ENCODE assay signal across 8 cellular contexts in genomic region chr17:41579484-41580243, GRCh38. TPM values are rescaled to one million over a fixed set of nuclear protein-coding genes. Genes with fewer than 3 reads are reported as not detected.
A peak's percentile ranks its signal among the peaks of the same experiment; 100 is the strongest.
DNase-seq lines count a peak whose midpoint lies in the region; ATAC-seq and TF ChIP-seq lines count a peak whose summit lies in the region.

No MANE protein-coding gene starts in this region.

- no peaks in the 10 kb centered on the region for H3K9me3 Mint-ChIP-seq in HFFc6
- H3K9me3 Mint-ChIP-seq in memory B cell, result no peaks in the 10 kb centered on the region

- H3K36me3 Mint-ChIP-seq in HFFc6 (ENCODE audit: low read depth) (no peaks in the 10 kb centered on the region), memory B cell (no peaks in the 10 kb centered on the region)

- peak; percentile 46 for ATAC-seq in memory B cell (ENCODE audit: low read depth)
- ATAC-seq in HG03521 (IDR thresholded peaks at IDR 0.05; ENCODE audit: unreplicated experiment), result no peak

- no peak overlapping the region for H3K4me3 Mint-ChIP-seq in HFFc6
- no peak overlapping the region for H3K4me3 Mint-ChIP-seq in memory B cell

- peak; percentile 82 for TF ChIP-seq CTCF in HFFc6 (IDR thresholded peaks at IDR 0.05)

- DNase-seq in CMK (ENCODE audit: low read depth) (peak; percentile 46), HFFc6 (peak; percentile 33), NCI-H526 (lab: John Stamatoyannopoulos, UW) (peak; percentile 76 to 93), memory B cell (ENCODE audit: low spot score in 2 of 2) (peak; percentile 15 to 21)
- DNase-seq in activated CD4-positive, alpha-beta T cell treated with anti-CD3 and anti-CD28 coated beads, Interleukin-2, amount 50 U/mL, for 24 hours (ENCODE audit: low read depth in 1 of 2, low spot score in 1 of 2), result peak; percentile 39 to 42
- peak; percentile 29 for DNase-seq in effector CD4-positive, alpha-beta T cell
- peak; percentile 21 for DNase-seq in stimulated activated CD8-positive, alpha-beta memory T cell treated with anti-CD3 and anti-CD28 coated beads, Interleukin-15, amount 100 ng/mL, for 24 hours (ENCODE audit: low read depth)

- peaks cover 11% of the 10 kb centered on the region for H3K4me1 Mint-ChIP-seq in HFFc6 (ENCODE audit: low read depth)
- H3K4me1 Mint-ChIP-seq in memory B cell, result no peaks in the 10 kb centered on the region

- peaks cover 38% of the 10 kb centered on the region for H3K27me3 Mint-ChIP-seq in HFFc6 (ENCODE audit: insufficient read depth)
- peaks cover 24% of the 10 kb centered on the region for H3K27me3 Mint-ChIP-seq in memory B cell

- H3K27ac Mint-ChIP-seq in HFFc6 (no peak overlapping the region), memory B cell (no peak overlapping the region)

RNA-seq across cellular contexts. Expression of gene KRT14, which starts 7.0 kb away (rescaled TPM):
- 1 to 10 TPM in 4 of 6 experiments, under 1 TPM in 2; 0.14 to 2.0 (median 1.5) TPM for total RNA-seq in HFFc6 (2021; fragmentation: NEBNext Ultra II Directional; extraction: Animal tissue kit (Norgen Biotek cat#: 25700))

RNA-seq across cellular contexts. Expression of gene KRT9, which starts 7.8 kb away (rescaled TPM):
- total RNA-seq in HFFc6 (2021; fragmentation: NEBNext Ultra II Directional; extraction: Animal tissue kit (Norgen Biotek cat#: 25700)), result not detected

RNA-seq across cellular contexts. Expression of gene KRT16, which starts 32.9 kb away (rescaled TPM):
- under 1 TPM in 4 of 6 experiments, not detected in 2; 0.11 to 0.47 (median 0.17) TPM for total RNA-seq in HFFc6 (2021; fragmentation: NEBNext Ultra II Directional; extraction: Animal tissue kit (Norgen Biotek cat#: 25700))

RNA-seq across cellular contexts. Expression of gene KRT17, which starts 44.7 kb away (rescaled TPM):
- 1 to 10 TPM; 1.0 to 3.9 (median 2.9) TPM for total RNA-seq in HFFc6 (2021; fragmentation: NEBNext Ultra II Directional; extraction: Animal tissue kit (Norgen Biotek cat#: 25700))

RNA-seq across cellular contexts. Expression of gene KRT19, which starts 51.6 kb away (rescaled TPM):
- total RNA-seq in HFFc6 (2021; fragmentation: NEBNext Ultra II Directional; extraction: Animal tissue kit (Norgen Biotek cat#: 25700)), result 100 to 1,000 TPM in 2 of 6 experiments, 10 to 100 TPM in 4; 45.7 to 244 (median 50.6) TPM

Comparison
In these comparisons a context has a peak if more than half of its experiments do, and no peak if none do; other contexts are left out.
1. DNase-seq: peak in every context shown above with its lines; median percentile 84 in NCI-H526; 46 in CMK; 40 in activated CD4-positive, alpha-beta T cell treated with anti-CD3 and anti-CD28 coated beads, Interleukin-2, amount 50 U/mL, for 24 hours; 33 in HFFc6; 29 in effector CD4-positive, alpha-beta T cell; 21 in stimulated activated CD8-positive, alpha-beta memory T cell treated with anti-CD3 and anti-CD28 coated beads, Interleukin-15, amount 100 ng/mL, for 24 hours; 18 in memory B cell.